In genomic region chr2:44087714-44088092, GRCh38 we compare ENCODE assay signal across 8 cellular contexts.
DNase-seq lines count a peak whose midpoint lies in the region; ATAC-seq and TF ChIP-seq lines count a peak whose summit lies in the region.

No MANE protein-coding gene starts in this region.

- POLR2A ChIA-PET in Caco-2 (lab: Charles Lee), result interaction anchor here (1.2 kb wide), 1 partner anchor 80 kb away, joined by 8 read pairs; the partner anchor contains the start of gene PPM1B

- H3K27ac Mint-ChIP-seq in Caco-2 (ENCODE audit: unreplicated experiment), result peak overlapping the region; percentile 80

- H3K4me3 ChIP-seq in Caco-2 (ENCODE audit: low read depth, low read length), result peak overlapping the region; percentile 32
- H3K4me3 ChIP-seq in RWPE2 (ENCODE audit: severe bottlenecking), result peak overlapping the region; percentile 12
- peak overlapping the region in 2 of 4 experiments; percentile 44 to 60 for H3K4me3 ChIP-seq in fibroblast of lung (replicated peaks in 1 of 4; ENCODE audit: control extremely low read depth in 1 of 4, insufficient read depth in 1 of 4, low read depth in 3 of 4, low read length in 4 of 4)
- peak overlapping the region; percentile 45 for H3K4me3 ChIP-seq in parathyroid adenoma (ENCODE audit: low read depth, low read length)
- peak overlapping the region in 1 of 4 donors; percentile 50 for H3K4me3 ChIP-seq in adrenal gland

- H2AFZ ChIP-seq in fibroblast of lung (ENCODE audit: low read length) (peak overlapping the region; percentile 61), parathyroid adenoma (peak overlapping the region; percentile 66)

- H3K9ac ChIP-seq in fibroblast of lung (ENCODE audit: insufficient read depth, low read length), result no peak overlapping the region
- H3K9ac ChIP-seq in parathyroid adenoma, result no peak overlapping the region

- 56 to 76% (median 60%) methylated on average over 4 of the region's 4 CpGs for WGBS in adrenal gland, 4 donors

- ATAC-seq in RWPE2 (ENCODE audit: low read depth), result no peak

- no peak for TF ChIP-seq POLR2A in adrenal gland (IDR thresholded peaks at IDR 0.05)

- H3K27me3 ChIP-seq in Caco-2 (replicated peaks; ENCODE audit: control insufficient read depth, insufficient read depth, low read length), result no peaks in the 10 kb centered on the region
- no peaks in the 10 kb centered on the region for H3K27me3 ChIP-seq in RWPE2 (ENCODE audit: insufficient read depth, poor library complexity, severe bottlenecking)
- no peaks in the 10 kb centered on the region for H3K27me3 ChIP-seq in fibroblast of lung (ENCODE audit: control insufficient read depth, insufficient read depth, low read length)
- H3K27me3 ChIP-seq in parathyroid adenoma (ENCODE audit: control insufficient read depth, insufficient read depth, low read length), result no peaks in the 10 kb centered on the region
- H3K27me3 ChIP-seq in adrenal gland, result no peaks in the 10 kb centered on the region

- intact Hi-C loops in Caco-2 (cut with micrococcal nuclease; ENCODE audit: unreplicated experiment), result loop anchor here (1.0 to 2.0 kb wide), 7 partner anchors 43 to 255 kb away; partner anchors contain the start of gene PPM1B
- intact Hi-C loops in adrenal gland (cut with DNase I), result loop anchor here (5.0 to 10.0 kb wide), 3 partner anchors 77 to 207 kb away; partner anchors contain the start of gene PPM1B (in 1 of the 2)

- BruUV-seq in Caco-2 (replicated peaks; lab: Mats Ljungman, UMichigan), result TSS peak; percentile 98

- H3K27ac ChIP-seq in RWPE2 (ENCODE audit: poor library complexity, severe bottlenecking) (no peak overlapping the region), fibroblast of lung (ENCODE audit: insufficient read depth, low read length) (no peak overlapping the region), parathyroid adenoma (peak overlapping the region; percentile 89), adrenal gland (peak overlapping the region in 2 of 5 donors; percentile 27 to 72)

- no peaks in the 10 kb centered on the region for H3K79me2 ChIP-seq in fibroblast of lung (ENCODE audit: control insufficient read depth, insufficient read depth, low read length)
- H3K79me2 ChIP-seq in parathyroid adenoma, result no peaks in the 10 kb centered on the region

- H3K4me3 Mint-ChIP-seq in Caco-2 (ENCODE audit: unreplicated experiment), result peak overlapping the region; percentile 73

- H3K36me3 Mint-ChIP-seq in Caco-2 (ENCODE audit: insufficient read depth, unreplicated experiment), result no peaks in the 10 kb centered on the region

- peaks cover 44% of the 10 kb centered on the region for H3K4me1 Mint-ChIP-seq in Caco-2 (ENCODE audit: low read depth, unreplicated experiment)

- peak; percentile 47 to 72 for DNase-seq in Caco-2
- DNase-seq in RWPE2 (ENCODE audit: low spot score), result no peak
- DNase-seq in fibroblast of lung (ENCODE audit: low read depth in 2 of 2), result no peak
- DNase-seq in adrenal gland, result no peak
- DNase-seq in HCEC 1CT, result no peak
- no peak for DNase-seq in SHP77 (lab: John Stamatoyannopoulos, UW)
- no peak for DNase-seq in stimulated activated CD4-positive, alpha-beta T cell treated with anti-CD3 and anti-CD28 coated beads, Interleukin-1b, Interleukin-23, amount 100 ng/mL, for 48 hours

- CTCF ChIA-PET in Caco-2 (lab: Charles Lee), result interaction anchor here (0.7 to 2.6 kb wide), 6 partner anchors 9 to 204 kb away, joined by 3 to 8 read pairs (median 6); partner anchors contain the start of gene PPM1B

- no peak overlapping the region for H3K4me2 ChIP-seq in fibroblast of lung (ENCODE audit: extremely low read depth, insufficient read depth, low read length)
- H3K4me2 ChIP-seq in parathyroid adenoma (ENCODE audit: low read length), result peak overlapping the region; percentile 83

- H3K4me1 ChIP-seq in Caco-2 (peaks cover 30% of the 10 kb centered on the region), RWPE2 (ENCODE audit: insufficient read depth, poor library complexity, severe bottlenecking) (no peaks in the 10 kb centered on the region), fibroblast of lung (ENCODE audit: control insufficient read depth, extremely low read depth, insufficient read depth, low read length) (no peaks in the 10 kb centered on the region), parathyroid adenoma (peaks cover 32% of the 10 kb centered on the region), adrenal gland (replicated peaks in 1 of 2) (peaks cover 0 to 5% of the 10 kb centered on the region in 2 donors)

- H3K27me3 Mint-ChIP-seq in Caco-2 (ENCODE audit: insufficient read depth, unreplicated experiment), result no peaks in the 10 kb centered on the region

- no peaks in the 10 kb centered on the region for H4K20me1 ChIP-seq in fibroblast of lung (ENCODE audit: control insufficient read depth, extremely low read depth, insufficient read depth, low read length)

- H3K9me3 ChIP-seq in Caco-2 (no peaks in the 10 kb centered on the region; the same call in 1 of the 2 replicates), RWPE2 (ENCODE audit: severe bottlenecking) (no peaks in the 10 kb centered on the region), fibroblast of lung (ENCODE audit: control insufficient read depth, insufficient read depth, low read depth, low read length) (no peaks in the 10 kb centered on the region), parathyroid adenoma (ENCODE audit: control insufficient read depth, low read length) (no peaks in the 10 kb centered on the region), adrenal gland (replicated peaks in 1 of 3) (no peaks in the 10 kb centered on the region)

- TF ChIP-seq CTCF in Caco-2 (IDR thresholded peaks at IDR 0.05; ENCODE audit: insufficient read depth in 1 of 2, low read depth in 1 of 2, low read length in 1 of 2, severe bottlenecking in 1 of 2, unreplicated experiment in 1 of 2), result no peak
- no peak for TF ChIP-seq CTCF in RWPE2 (IDR thresholded peaks at IDR 0.05; ENCODE audit: poor library complexity, severe bottlenecking)
- no peak for TF ChIP-seq CTCF in fibroblast of lung (conservative IDR thresholded peaks at IDR 0.05 in 1 of 2, IDR thresholded peaks at IDR 0.05 in 1 of 2; ENCODE audit: low read depth in 1 of 2, low read length in 2 of 2)
- TF ChIP-seq CTCF in parathyroid adenoma (IDR thresholded peaks at IDR 0.05), result no peak
- no peak for TF ChIP-seq CTCF in adrenal gland (IDR thresholded peaks at IDR 0.05)

- no peaks in the 10 kb centered on the region for H3K36me3 ChIP-seq in Caco-2 (ENCODE audit: control insufficient read depth, insufficient read depth, low read length)
- H3K36me3 ChIP-seq in RWPE2 (ENCODE audit: low read depth), result no peaks in the 10 kb centered on the region
- H3K36me3 ChIP-seq in fibroblast of lung (ENCODE audit: control insufficient read depth, insufficient read depth, low read length), result no peaks in the 10 kb centered on the region
- no peaks in the 10 kb centered on the region for H3K36me3 ChIP-seq in parathyroid adenoma (ENCODE audit: control insufficient read depth, insufficient read depth, low read length)
- H3K36me3 ChIP-seq in adrenal gland (replicated peaks in 1 of 2), result no peaks in the 10 kb centered on the region

- no peaks in the 10 kb centered on the region for H3K9me3 Mint-ChIP-seq in Caco-2 (ENCODE audit: unreplicated experiment)

Comparison
In these comparisons a context has a peak if more than half of its experiments do, and no peak if none do; other contexts are left out.
1. DNase-seq: peak in Caco-2 (2 of 2); none in RWPE2 (single experiment), fibroblast of lung (0 of 2), adrenal gland (0 of 7), HCEC 1CT (single experiment), SHP77 (0 of 2) and stimulated activated CD4-positive, alpha-beta T cell treated with anti-CD3 and anti-CD28 coated beads, Interleukin-1b, Interleukin-23, amount 100 ng/mL, for 48 hours (single experiment).